In the genomic region with DNA sequence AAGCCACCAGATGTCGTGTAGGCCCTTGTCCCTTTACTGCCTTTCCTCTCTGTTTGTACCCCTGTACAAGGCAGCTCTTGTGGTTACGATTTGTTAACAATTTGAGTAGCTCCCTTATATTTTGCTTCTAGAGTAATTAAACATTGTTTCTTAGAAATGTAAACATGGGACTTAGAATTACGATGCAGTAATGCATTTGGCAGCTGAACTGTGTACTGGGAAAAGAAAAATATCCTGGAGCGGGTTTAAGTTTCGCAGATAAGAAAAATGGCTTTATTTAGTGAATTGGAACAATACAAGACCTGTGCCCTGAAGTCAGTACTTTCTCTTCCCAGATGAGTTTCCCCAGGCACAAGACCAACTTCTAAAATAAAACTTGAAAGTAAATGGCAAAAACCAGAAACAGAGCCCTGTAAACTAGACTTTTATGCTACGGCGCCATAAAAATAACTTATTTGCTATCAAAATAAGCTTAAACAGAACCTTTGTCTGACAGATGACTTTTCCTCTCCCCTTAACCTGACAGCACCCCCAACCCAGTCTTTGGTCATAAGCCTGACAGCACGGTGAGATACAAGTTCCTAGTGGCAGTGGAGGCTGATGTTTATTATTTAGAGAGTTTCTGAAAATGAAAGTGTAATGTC, we compare ENCODE assay signal across 10 cellular contexts.
A peak's percentile ranks its signal among the peaks of the same experiment; 100 is the strongest.
DNase-seq lines count a peak whose midpoint lies in the region; ATAC-seq and TF ChIP-seq lines count a peak whose summit lies in the region.
"Had no signal": no experiment of that assay in that cellular context is flagged by ENCODE, and none has a peak within 500 bp of the region (broad histone marks: within the 10 kb centered on the region; RNA-seq: fewer than 3 reads in every experiment).

No MANE protein-coding gene starts in this region.

- no TSS peak for BruUV-seq in OCI-LY7 (replicated peaks; lab: Mats Ljungman, UMichigan)

- TF ChIP-seq CTCF in esophagus squamous epithelium (IDR thresholded peaks at IDR 0.05) (no peak), OCI-LY7 (conservative IDR thresholded peaks at IDR 0.05; ENCODE audit: low read length) (no peak)

- WGBS in esophagus squamous epithelium, 2 donors: 57 to 66% methylated on average over 8 of the region's 8 CpGs
- WGBS in urinary bladder: 14% methylated on average over 8 of the region's 8 CpGs

- CTCF ChIA-PET in OCI-LY7 (lab: Charles Lee; ENCODE audit: unreplicated experiment): interaction anchor here (0.5 to 1.0 kb wide), 2 partner anchors 10 to 14 kb away, joined by 3 read pairs; no protein-coding TSS in a partner anchor

- peak overlapping the region; percentile 8 for H3K27ac Mint-ChIP-seq in activated naive CD4-positive, alpha-beta T cell treated with anti-CD3 and anti-CD28 coated beads, Interleukin-2, amount 50 U/mL, for 24 hours
- peak overlapping the region in 5 of 6 donors; percentile 35 to 72 (median 69) for H3K27ac Mint-ChIP-seq in naive B cell

- ATAC-seq in naive B cell (ENCODE audit: low read depth in 2 of 2): no peak

- H3K79me2 ChIP-seq in OCI-LY7 (ENCODE audit: insufficient read depth, low read depth, low read length): peaks cover 91% of the 10 kb centered on the region

- no peaks in the 10 kb centered on the region for H3K9me3 Mint-ChIP-seq in activated naive CD4-positive, alpha-beta T cell treated with anti-CD3 and anti-CD28 coated beads, Interleukin-2, amount 50 U/mL, for 24 hours
- H3K9me3 Mint-ChIP-seq in naive B cell: no peaks in the 10 kb centered on the region

- intact Hi-C loops in esophagus squamous epithelium (cut with DNase I): no loop called here
- intact Hi-C loops in OCI-LY7 (cut with micrococcal nuclease; ENCODE audit: unreplicated experiment): no loop called here

- peaks cover 4 to 35% (median 18%) of the 10 kb centered on the region in 3 donors for H3K4me1 ChIP-seq in esophagus squamous epithelium
- H3K4me1 ChIP-seq in urinary bladder (ENCODE audit: insufficient read depth): no peaks in the 10 kb centered on the region
- peaks cover 44% of the 10 kb centered on the region for H3K4me1 ChIP-seq in OCI-LY7 (ENCODE audit: insufficient read depth, low read length, poor library complexity, severe bottlenecking)

- no peak overlapping the region for H3K4me3 Mint-ChIP-seq in activated naive CD4-positive, alpha-beta T cell treated with anti-CD3 and anti-CD28 coated beads, Interleukin-2, amount 50 U/mL, for 24 hours
- H3K4me3 Mint-ChIP-seq in naive B cell: peak overlapping the region in 3 of 8 donors; percentile 6 to 23 (median 10)

- no peak for TF ChIP-seq POLR2A in esophagus squamous epithelium (IDR thresholded peaks at IDR 0.05)

- H3K9me3 ChIP-seq in esophagus squamous epithelium: no peaks in the 10 kb centered on the region
- no peaks in the 10 kb centered on the region for H3K9me3 ChIP-seq in OCI-LY7 (ENCODE audit: low read length)

- H3K27me3 ChIP-seq in esophagus squamous epithelium: no peaks in the 10 kb centered on the region

- H3K27ac ChIP-seq in esophagus squamous epithelium: peak overlapping the region; percentile 60 to 88 (median 74)
- H3K27ac ChIP-seq in urinary bladder (ENCODE audit: low read depth): peak overlapping the region; percentile 50
- no peak overlapping the region for H3K27ac ChIP-seq in OCI-LY7 (ENCODE audit: low read depth, low read length, poor library complexity, severe bottlenecking)

- POLR2A ChIA-PET in OCI-LY7 (lab: Charles Lee): interaction anchor here (0.6 to 1.3 kb wide), 3 partner anchors 23 to 78 kb away, joined by 3 read pairs; no protein-coding TSS in a partner anchor

- peaks cover 71% of the 10 kb centered on the region for H3K4me1 Mint-ChIP-seq in activated naive CD4-positive, alpha-beta T cell treated with anti-CD3 and anti-CD28 coated beads, Interleukin-2, amount 50 U/mL, for 24 hours
- H3K4me1 Mint-ChIP-seq in naive B cell: peaks cover 67 to 85% (median 78%) of the 10 kb centered on the region in 3 donors

- DNase-seq in activated naive CD4-positive, alpha-beta T cell treated with Interleukin-2 at 50 U/mL for 16 hours: no peak
- no peak for DNase-seq in esophagus squamous epithelium (lab: John Stamatoyannopoulos, UW)
- DNase-seq in naive B cell: no peak
- no peak for DNase-seq in GF-D8 (lab: John Stamatoyannopoulos, UW)
- DNase-seq in OCI-LY7 (ENCODE audit: low spot score): no peak
- DNase-seq in COR-L47 (lab: John Stamatoyannopoulos, UW): no peak
- DNase-seq: activated T-cell treated with anti-CD3 and anti-CD28 coated beads for 4 hours, NCI-H2081 treated with DMSO at 0.1 percent for 48 hours had no signal

- H3K4me3 ChIP-seq in esophagus squamous epithelium (peak overlapping the region in 2 of 4 donors; percentile 10 to 51), urinary bladder (ENCODE audit: low read depth, low read length) (no peak overlapping the region), OCI-LY7 (ENCODE audit: low read depth, low read length, poor library complexity, severe bottlenecking) (no peak overlapping the region)

- H3K27me3 Mint-ChIP-seq in activated naive CD4-positive, alpha-beta T cell treated with anti-CD3 and anti-CD28 coated beads, Interleukin-2, amount 50 U/mL, for 24 hours: no peaks in the 10 kb centered on the region
- no peaks in the 10 kb centered on the region for H3K27me3 Mint-ChIP-seq in naive B cell

- H3K36me3 Mint-ChIP-seq in activated naive CD4-positive, alpha-beta T cell treated with anti-CD3 and anti-CD28 coated beads, Interleukin-2, amount 50 U/mL, for 24 hours: no peaks in the 10 kb centered on the region
- H3K36me3 Mint-ChIP-seq in naive B cell: no peaks in the 10 kb centered on the region

- no peaks in the 10 kb centered on the region for H3K36me3 ChIP-seq in esophagus squamous epithelium
- no peaks in the 10 kb centered on the region for H3K36me3 ChIP-seq in urinary bladder (ENCODE audit: insufficient read depth)
- no peaks in the 10 kb centered on the region; the same call in 1 of the 2 replicates for H3K36me3 ChIP-seq in OCI-LY7 (ENCODE audit: insufficient read depth, low read length)

- H4K20me1 ChIP-seq in OCI-LY7 (ENCODE audit: insufficient read depth, low read length): 0 out of 2 replicates have a peak, but pooled peaks cover 16% of the 10 kb centered on the region

- H3K4me2 ChIP-seq in OCI-LY7 (ENCODE audit: low read length): no peak overlapping the region

- no peak overlapping the region for H2AFZ ChIP-seq in OCI-LY7 (ENCODE audit: low read length)

- no peaks in the 10 kb centered on the region for H3K9me2 ChIP-seq in OCI-LY7 (ENCODE audit: insufficient read depth, low read length)
